ENCODE assay signal across 1 cellular context in genomic region chr15:66497502-66498455, GRCh38.
TF ChIP-seq lines count a peak whose summit lies in the region.

Gene SNAPC5, minus strand, starts transcription at chr15:66497762. Its CDS starts 31 bp downstream, at chr15:66497731.

TF ChIP-seq in K562, 482 proteins besides CTCF, POLR2A, EP300 and RAD21 (continued from another document and continues in another):
- TF ChIP-seq ELK1 (CRISPR knock-in tag; IDR thresholded peaks at IDR 0.05) (no peak), ILK (tag; IDR thresholded peaks at IDR 0.05; ENCODE audit: borderline replicate concordance, low read depth) (no peak), PHB2 (IDR thresholded peaks at IDR 0.05; ENCODE audit: low read depth) (no peak), RFX1 (IDR thresholded peaks at IDR 0.05) (peak; percentile 31; the same call in 1 of the 2 replicates), ZNF318 (IDR thresholded peaks at IDR 0.05; ENCODE audit: borderline replicate concordance in 1 of 2, low read depth in 1 of 2) (no peak), CEBPB (tag; IDR thresholded peaks at IDR 0.05) (peak; percentile 71; the same call in 1 of the 2 replicates), C11orf30 (IDR thresholded peaks at IDR 0.05; ENCODE audit: low read depth) (peak; percentile 95), MAX (CRISPR knock-in tag; IDR thresholded peaks at IDR 0.05) (peak; percentile 84), XRCC5 (IDR thresholded peaks at IDR 0.05; ENCODE audit: low read depth, low read length) (peak; percentile 98), HNRNPUL1 (IDR thresholded peaks at IDR 0.05; ENCODE audit: low read length) (no peak), ERF (CRISPR knock-in tag; IDR thresholded peaks at IDR 0.05) (peak; percentile 96), U2AF1 (optimal IDR thresholded peaks at IDR 0.05; ENCODE audit: low read depth, low read length) (peak; percentile 67), MEF2A (IDR thresholded peaks at IDR 0.05; ENCODE audit: control insufficient read depth, low read depth, low read length) (no peak), RREB1 (CRISPR knock-in tag; IDR thresholded peaks at IDR 0.05) (no peak), SOX6 (IDR thresholded peaks at IDR 0.05) (peak; percentile 70), THRAP3 (IDR thresholded peaks at IDR 0.05; ENCODE audit: borderline replicate concordance) (peak; percentile 94), TAF9B (IDR thresholded peaks at IDR 0.05; ENCODE audit: partially characterized antibody) (peak; percentile 68), MAZ (CRISPR knock-in tag; conservative IDR thresholded peaks at IDR 0.05 in 1 of 2, IDR thresholded peaks at IDR 0.05 in 1 of 2) (peak; percentile 83 to 97), NCOA2 (IDR thresholded peaks at IDR 0.05; ENCODE audit: partially characterized antibody in 2 of 2) (no peak), ZNF696 (CRISPR knock-in tag; conservative IDR thresholded peaks at IDR 0.05) (no peak), ZNF764 (CRISPR knock-in tag; IDR thresholded peaks at IDR 0.05; ENCODE audit: low read depth) (no peak), ZNF395 (CRISPR knock-in tag; IDR thresholded peaks at IDR 0.05) (peak; percentile 95), PCBP1 (IDR thresholded peaks at IDR 0.05; ENCODE audit: low read depth, low read length, poor library complexity, severe bottlenecking) (peak; percentile 88), ASH1L (IDR thresholded peaks at IDR 0.05; ENCODE audit: borderline replicate concordance, low read depth, partially characterized antibody) (no peak), ETS1 (conservative IDR thresholded peaks at IDR 0.05; ENCODE audit: control insufficient read depth, low read depth, low read length) (peak; percentile 84), ZNF263 (CRISPR knock-in tag; IDR thresholded peaks at IDR 0.05; ENCODE audit: borderline replicate concordance) (no peak), HCFC1 (IDR thresholded peaks at IDR 0.05; ENCODE audit: low read depth, low read length) (peak; percentile 83), MCM3 (IDR thresholded peaks at IDR 0.05) (no peak), FIP1L1 (IDR thresholded peaks at IDR 0.05; ENCODE audit: low read depth, low read length, poor library complexity, severe bottlenecking) (peak; percentile 99), HES1 (IDR thresholded peaks at IDR 0.05; ENCODE audit: low read depth) (no peak), HDAC1 (IDR thresholded peaks at IDR 0.05) (peak in 1 of 2 experiments; percentile 97; a peak in 2 of 4 replicates), CC2D1A (IDR thresholded peaks at IDR 0.05) (peak; percentile 76; the same call in 1 of the 2 replicates), BRCA1 (IDR thresholded peaks at IDR 0.05) (no peak), BRCA1 (CRISPR knock-in tag; IDR thresholded peaks at IDR 0.05) (no peak), ZFX (CRISPR knock-in tag; IDR thresholded peaks at IDR 0.05) (peak; percentile 80), MCM5 (IDR thresholded peaks at IDR 0.05; ENCODE audit: low read depth) (no peak), ZKSCAN3 (CRISPR knock-in tag; IDR thresholded peaks at IDR 0.05) (no peak), NCOA6 (IDR thresholded peaks at IDR 0.05) (0 out of 2 replicates have a peak, but pooled peaks have one; percentile 24), MLLT1 (IDR thresholded peaks at IDR 0.05) (peak in 1 of 2 experiments; percentile 55; a peak in 1 of 4 replicates)
